ENCODE assay signal across 19 cellular contexts in the genomic region with DNA sequence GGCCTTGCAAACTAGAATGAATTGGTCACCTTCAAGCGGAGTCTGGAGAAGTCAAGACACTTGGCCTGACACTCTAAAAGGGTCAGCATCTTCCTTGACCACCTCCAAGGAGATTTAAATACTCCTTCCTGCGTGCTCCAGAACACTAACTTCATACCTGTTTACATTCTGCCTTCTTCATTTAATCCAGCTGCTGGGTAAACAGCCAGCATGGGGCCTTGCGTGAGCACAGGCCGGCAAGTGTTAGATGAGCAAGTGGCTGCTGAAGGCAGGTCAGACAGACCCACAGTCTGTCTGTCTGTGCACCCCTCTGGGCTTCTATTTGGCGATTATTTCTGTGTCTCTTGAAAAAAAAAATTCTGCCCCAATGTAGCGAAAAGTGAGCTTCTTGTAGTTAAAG.
A peak's percentile ranks its signal among the peaks of the same experiment; 100 is the strongest.
DNase-seq lines count a peak whose midpoint lies in the region; ATAC-seq, FAIRE-seq and TF ChIP-seq lines count a peak whose summit lies in the region.
"Had no signal": no experiment of that assay in that cellular context is flagged by ENCODE, and none has a peak within 500 bp of the region (broad histone marks: within the 10 kb centered on the region; RNA-seq: fewer than 3 reads in every experiment).

No MANE protein-coding gene starts in this region.

- H2BK120ac ChIP-seq in H1 (replicated peaks; ENCODE audit: low read depth, low read length) = no peak overlapping the region

- H3K4me1 ChIP-seq in H1 (replicated peaks in 1 of 4; ENCODE audit: control insufficient read depth in 3 of 4, insufficient read depth in 4 of 4, low read length in 3 of 4) = peaks cover 12 to 27% (median 26%) of the 10 kb centered on the region in 4 experiments
- H3K4me1 ChIP-seq: SJCRH30 had no signal

- no peak overlapping the region for H4K8ac ChIP-seq in H1 (ENCODE audit: extremely low read depth, insufficient read depth, low read length)

- no peak for TF ChIP-seq POLR2A in H1 (IDR thresholded peaks at IDR 0.05; ENCODE audit: control extremely low read depth in 1 of 2, low read depth in 2 of 2, low read length in 2 of 2)

- H3K4ac ChIP-seq in H1 (replicated peaks; ENCODE audit: insufficient read length, low read depth, low read length) = peak overlapping the region; percentile 15

- peaks cover 0 to 2% of the 10 kb centered on the region in 2 experiments for H4K20me1 ChIP-seq in H1 (replicated peaks in 1 of 2; ENCODE audit: control insufficient read depth in 1 of 2, insufficient read depth in 2 of 2, low read length in 2 of 2)

- H3K18ac ChIP-seq in H1 (ENCODE audit: extremely low read depth, low read length) = no peak overlapping the region

- FAIRE-seq in H1 (lab: Jason Lieb, UNC) = no peak
- FAIRE-seq: GM19239 had no signal

- no peaks in the 10 kb centered on the region for H3K23me2 ChIP-seq in H1 (ENCODE audit: low read depth, low read length)

- POLR2A ChIA-PET in H1 (lab: Charles Lee; ENCODE audit: partially characterized antibody) = no interaction called here

- no peak for TF ChIP-seq RAD21 in H1 (IDR thresholded peaks at IDR 0.05 in 1 of 2, conservative IDR thresholded peaks at IDR 0.05 in 1 of 2; ENCODE audit: low read depth in 2 of 2, low read length in 2 of 2)

- DNase-seq in activated T-cell treated with anti-CD3 and anti-CD28 coated beads, Interleukin-2, amount 50 U/mL, for 24 hours = no peak
- DNase-seq in activated T-cell treated with anti-CD3 and anti-CD28 coated beads, Interleukin-2, amount 50 U/mL, for 72 hours = no peak
- DNase-seq in H1 (ENCODE audit: low read depth in 1 of 2, low spot score in 2 of 2) (no peak), NCI-H2107 treated with DMSO at 0.1 percent for 48 hours (lab: John Stamatoyannopoulos, UW; ENCODE audit: unreplicated experiment) (no peak), COLO668 (lab: John Stamatoyannopoulos, UW; ENCODE audit: unreplicated experiment) (no peak), T-helper 1 cell (no peak)
- DNase-seq in stimulated activated effector memory CD8-positive, alpha-beta T cell treated with anti-CD3 and anti-CD28 coated beads, Interleukin-12 subunit alpha, Interleukin-12 subunit beta, amount 100 ng/mL, for 72 hours (ENCODE audit: low spot score in 2 of 2) = no peak
- DNase-seq: COR-L47, DMS153, NCI-H2081, NCI-H2227 treated with DMSO at 0.1 percent for 48 hours, NCI-H526, PC-9, SJCRH30 had no signal

- CTCF ChIA-PET in H1 (lab: Charles Lee; ENCODE audit: partially characterized antibody) = interaction anchor here (0.7 to 2.6 kb wide), 5 partner anchors 30 to 166 kb away, joined by 3 to 16 read pairs (median 4); no protein-coding TSS in a partner anchor

- H3K9me3 Mint-ChIP-seq in activated T-cell treated with anti-CD3 and anti-CD28 coated beads, Interleukin-2, amount 50 U/mL, for 24 hours = no peaks in the 10 kb centered on the region
- H3K9me3 Mint-ChIP-seq in activated T-cell treated with anti-CD3 and anti-CD28 coated beads, Interleukin-2, amount 50 U/mL, for 72 hours = no peaks in the 10 kb centered on the region
- no peaks in the 10 kb centered on the region for H3K9me3 Mint-ChIP-seq in stimulated activated effector memory CD8-positive, alpha-beta T cell treated with anti-CD3 and anti-CD28 coated beads, Interleukin-12 subunit alpha, Interleukin-12 subunit beta, amount 100 ng/mL, for 72 hours
- H3K9me3 Mint-ChIP-seq: CD14-positive monocyte, IgD-negative memory B cell had no signal

- no peaks in the 10 kb centered on the region for H3K27me3 ChIP-seq in H1 (replicated peaks in 1 of 4; ENCODE audit: control insufficient read depth in 3 of 4, extremely low read depth in 1 of 4, insufficient read depth in 3 of 4, low read length in 3 of 4)
- H3K27me3 ChIP-seq: SJCRH30 had no signal

- no peak overlapping the region for H3K9ac ChIP-seq in H1 (replicated peaks in 1 of 4; ENCODE audit: extremely low read depth in 1 of 4, low read depth in 3 of 4, low read length in 3 of 4)

- H3K27ac Mint-ChIP-seq in activated T-cell treated with anti-CD3 and anti-CD28 coated beads, Interleukin-2, amount 50 U/mL, for 24 hours = peak overlapping the region; percentile 40
- no peak overlapping the region for H3K27ac Mint-ChIP-seq in activated T-cell treated with anti-CD3 and anti-CD28 coated beads, Interleukin-2, amount 50 U/mL, for 72 hours
- H3K27ac Mint-ChIP-seq in stimulated activated effector memory CD8-positive, alpha-beta T cell treated with anti-CD3 and anti-CD28 coated beads, Interleukin-12 subunit alpha, Interleukin-12 subunit beta, amount 100 ng/mL, for 72 hours = peak overlapping the region; percentile 43
- H3K27ac Mint-ChIP-seq: CD14-positive monocyte, IgD-negative memory B cell had no signal

- no peak overlapping the region for H3K4me3 Mint-ChIP-seq in activated T-cell treated with anti-CD3 and anti-CD28 coated beads, Interleukin-2, amount 50 U/mL, for 24 hours
- no peak overlapping the region for H3K4me3 Mint-ChIP-seq in activated T-cell treated with anti-CD3 and anti-CD28 coated beads, Interleukin-2, amount 50 U/mL, for 72 hours
- H3K4me3 Mint-ChIP-seq in stimulated activated effector memory CD8-positive, alpha-beta T cell treated with anti-CD3 and anti-CD28 coated beads, Interleukin-12 subunit alpha, Interleukin-12 subunit beta, amount 100 ng/mL, for 72 hours = no peak overlapping the region
- H3K4me3 Mint-ChIP-seq: CD14-positive monocyte, IgD-negative memory B cell had no signal

- 0 out of 2 replicates have a peak, but pooled peaks cover 2% of the 10 kb centered on the region for H3K79me1 ChIP-seq in H1 (ENCODE audit: low read depth, low read length)

- peaks cover 70% of the 10 kb centered on the region for H3K4me1 Mint-ChIP-seq in activated T-cell treated with anti-CD3 and anti-CD28 coated beads, Interleukin-2, amount 50 U/mL, for 24 hours (ENCODE audit: low read depth)
- peaks cover 40% of the 10 kb centered on the region for H3K4me1 Mint-ChIP-seq in activated T-cell treated with anti-CD3 and anti-CD28 coated beads, Interleukin-2, amount 50 U/mL, for 72 hours (ENCODE audit: low read depth)
- peaks cover 42% of the 10 kb centered on the region for H3K4me1 Mint-ChIP-seq in stimulated activated effector memory CD8-positive, alpha-beta T cell treated with anti-CD3 and anti-CD28 coated beads, Interleukin-12 subunit alpha, Interleukin-12 subunit beta, amount 100 ng/mL, for 72 hours

- H2BK15ac ChIP-seq in H1 (ENCODE audit: low read length) = no peak overlapping the region

- H2AFZ ChIP-seq in H1 (ENCODE audit: low read length) = no peak overlapping the region
- H2AFZ ChIP-seq: PC-9 had no signal

- H2BK5ac ChIP-seq in H1 (ENCODE audit: low read depth, low read length) = no peak overlapping the region

- no peak overlapping the region for H3K56ac ChIP-seq in H1 (replicated peaks; ENCODE audit: insufficient read length, low read depth, low read length)

- H3K27ac ChIP-seq in KOPT-K1 (ENCODE audit: low read depth, low read length, poor library complexity, severe bottlenecking) = peak overlapping the region; percentile 97
- H3K27ac ChIP-seq in H1 (ENCODE audit: low read depth, low read length) = no peak overlapping the region
- H3K27ac ChIP-seq: PC-9, SJCRH30 had no signal

- no peak overlapping the region for H3K14ac ChIP-seq in H1 (ENCODE audit: insufficient read length)

- no peak overlapping the region for H3K23ac ChIP-seq in H1 (ENCODE audit: insufficient read length)

- no peak for ATAC-seq in activated T-cell treated with anti-CD3 and anti-CD28 coated beads, Interleukin-2, amount 50 U/mL, for 72 hours (replicated peaks in 1 of 2)
- no peak for ATAC-seq in stimulated activated effector memory CD8-positive, alpha-beta T cell treated with anti-CD3 and anti-CD28 coated beads, Interleukin-12 subunit alpha, Interleukin-12 subunit beta, amount 100 ng/mL, for 72 hours

- no peak for TF ChIP-seq CTCF in H1 (IDR thresholded peaks at IDR 0.05; ENCODE audit: control extremely low read depth in 1 of 3, insufficient read depth in 1 of 3, low read depth in 1 of 3, low read length in 3 of 3)

- H3K27me3 Mint-ChIP-seq in activated T-cell treated with anti-CD3 and anti-CD28 coated beads, Interleukin-2, amount 50 U/mL, for 24 hours = no peaks in the 10 kb centered on the region
- no peaks in the 10 kb centered on the region for H3K27me3 Mint-ChIP-seq in activated T-cell treated with anti-CD3 and anti-CD28 coated beads, Interleukin-2, amount 50 U/mL, for 72 hours (ENCODE audit: low read depth)
- H3K27me3 Mint-ChIP-seq: IgD-negative memory B cell had no signal

- H2BK20ac ChIP-seq in H1 (ENCODE audit: low read length) = no peak overlapping the region

- H3K79me2 ChIP-seq in H1 (ENCODE audit: control insufficient read depth in 1 of 2, insufficient read depth in 2 of 2, low read length in 2 of 2) = peaks cover 0 to 57% of the 10 kb centered on the region in 2 experiments; a peak in 2 of 4 replicates

- H3K4me3 ChIP-seq in H1 (ENCODE audit: extremely low read depth in 1 of 4, insufficient read depth in 2 of 4, low read depth in 3 of 4, low read length in 4 of 4) = no peak overlapping the region
- H3K4me3 ChIP-seq: HAP-1, PC-9, SJCRH30 had no signal

- 64% methylated on average over 6 of the region's 6 CpGs; no CpG with 5 or more reads in 1 of the 2 experiments for WGBS in H1 (ENCODE audit: extremely low coverage in 1 of 2, insufficient coverage in 1 of 2, insufficient read length in 1 of 2, insufficient replicate concordance in 2 of 2, low coverage in 1 of 2, low lambda C conversion rate in 2 of 2, missing lambda C conversion rate in 1 of 2), 2 experiments

- H4K5ac ChIP-seq in H1 (ENCODE audit: insufficient read length, low read depth, low read length) = no peak overlapping the region

- no peak overlapping the region for H2AK5ac ChIP-seq in H1 (ENCODE audit: low read depth, low read length)

- H3K36me3 ChIP-seq in KOPT-K1 (ENCODE audit: insufficient read depth, low read length) = peaks cover 36% of the 10 kb centered on the region
- H3K36me3 ChIP-seq in H1 (ENCODE audit: control insufficient read depth in 2 of 4, insufficient read depth in 4 of 4, low read length in 3 of 4) = no peaks in the 10 kb centered on the region; a peak in 1 of 8 replicates
- H3K36me3 ChIP-seq: HAP-1, SJCRH30 had no signal

- H3K36me3 Mint-ChIP-seq in activated T-cell treated with anti-CD3 and anti-CD28 coated beads, Interleukin-2, amount 50 U/mL, for 24 hours (ENCODE audit: low read depth) = peaks cover 21% of the 10 kb centered on the region
- H3K36me3 Mint-ChIP-seq in activated T-cell treated with anti-CD3 and anti-CD28 coated beads, Interleukin-2, amount 50 U/mL, for 72 hours (ENCODE audit: insufficient read depth in 2 of 2) = peaks cover 0 to 7% of the 10 kb centered on the region in 2 donors
- no peaks in the 10 kb centered on the region for H3K36me3 Mint-ChIP-seq in stimulated activated effector memory CD8-positive, alpha-beta T cell treated with anti-CD3 and anti-CD28 coated beads, Interleukin-12 subunit alpha, Interleukin-12 subunit beta, amount 100 ng/mL, for 72 hours
- H3K36me3 Mint-ChIP-seq: CD14-positive monocyte had no signal

- no peak overlapping the region for H3K4me2 ChIP-seq in H1 (ENCODE audit: insufficient read depth in 1 of 2, low read depth in 2 of 2, low read length in 2 of 2)
- H3K4me2 ChIP-seq: PC-9 had no signal

- H2BK12ac ChIP-seq in H1 (ENCODE audit: low read depth, low read length) = no peak overlapping the region

- no peak overlapping the region for H4K91ac ChIP-seq in H1 (replicated peaks; ENCODE audit: insufficient read length, low read length)

- H3K9me3 ChIP-seq in KOPT-K1 (ENCODE audit: insufficient read depth, low read length, poor library complexity, severe bottlenecking) (no peaks in the 10 kb centered on the region), H1 (ENCODE audit: insufficient read depth in 2 of 2, low read depth in 1 of 2, low read length in 1 of 2) (no peaks in the 10 kb centered on the region)
- H3K9me3 ChIP-seq: HAP-1, SJCRH30 had no signal

- TF ChIP-seq EP300 in H1 (IDR thresholded peaks at IDR 0.05; ENCODE audit: borderline replicate concordance in 1 of 2, low read depth in 2 of 2, low read length in 2 of 2) = no peak
